In genomic region chr1:203645996-203646395, GRCh38 we compare ENCODE assay signal across 1 cellular context.
A peak's percentile ranks its signal among the peaks of the same experiment; 100 is the strongest.
TF ChIP-seq lines count a peak whose summit lies in the region.

No MANE protein-coding gene starts in this region.

TF ChIP-seq in K562, 482 proteins besides CTCF, POLR2A, EP300 and RAD21 (continued from another document):
- TF ChIP-seq JUND (IDR thresholded peaks at IDR 0.05; ENCODE audit: borderline replicate concordance, low read depth, low read length) (no peak), JUND (tag; IDR thresholded peaks at IDR 0.05; ENCODE audit: borderline replicate concordance, low read depth, low read length) (peak; percentile 72; the same call in 2 of the 3 replicates), ZBTB2 (IDR thresholded peaks at IDR 0.05) (no peak), ARID3A (IDR thresholded peaks at IDR 0.05; ENCODE audit: borderline replicate concordance, low read depth, low read length) (no peak), ZNF175 (CRISPR knock-in tag; IDR thresholded peaks at IDR 0.05; ENCODE audit: low read depth) (peak; percentile 67; the same call in 1 of the 2 replicates), ZHX1 (conservative IDR thresholded peaks at IDR 0.05; ENCODE audit: low read length) (no peak), NFIC (IDR thresholded peaks at IDR 0.05) (no peak), ATF7 (IDR thresholded peaks at IDR 0.05) (peak; percentile 66), CAMTA2 (CRISPR knock-in tag; conservative IDR thresholded peaks at IDR 0.05) (no peak), DACH1 (IDR thresholded peaks at IDR 0.05; ENCODE audit: partially characterized antibody) (no peak), NR2C1 (IDR thresholded peaks at IDR 0.05) (no peak), NR2C1 (tag; IDR thresholded peaks at IDR 0.05) (0 out of 2 replicates have a peak, but pooled peaks have one; percentile 13), ZBTB40 (IDR thresholded peaks at IDR 0.05) (no peak), ZBTB40 (CRISPR knock-in tag; IDR thresholded peaks at IDR 0.05) (no peak), TOE1 (IDR thresholded peaks at IDR 0.05; ENCODE audit: borderline replicate concordance) (no peak), TOE1 (CRISPR knock-in tag; IDR thresholded peaks at IDR 0.05; ENCODE audit: borderline replicate concordance, low read depth) (no peak), ZNF780A (CRISPR knock-in tag; IDR thresholded peaks at IDR 0.05) (no peak)
